Comparison of ENCODE assay signal across 8 cellular contexts in the genomic region with DNA sequence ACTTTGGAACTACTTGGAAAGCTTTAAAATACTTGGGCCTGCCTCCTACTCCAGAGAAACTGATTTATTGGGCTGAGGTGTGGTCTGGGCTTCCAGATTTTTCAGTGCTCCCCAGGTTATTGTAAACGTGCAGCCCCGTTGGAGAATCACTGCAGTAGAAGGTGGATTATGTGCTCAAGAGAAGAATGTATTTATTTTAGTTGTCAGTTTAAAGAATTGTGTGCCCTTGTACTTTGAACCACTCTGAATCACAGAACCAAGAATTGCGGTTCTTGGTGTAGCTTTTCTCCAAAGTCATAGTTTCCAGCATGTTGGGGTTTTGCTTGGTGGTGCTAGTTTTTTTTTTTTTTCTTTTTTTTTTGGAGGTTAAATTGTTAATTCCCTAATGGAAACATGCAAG. TPM values are rescaled to one million over a fixed set of nuclear protein-coding genes. Genes with fewer than 3 reads are reported as not detected.
DNase-seq lines count a peak whose midpoint lies in the region; ATAC-seq and TF ChIP-seq lines count a peak whose summit lies in the region.

No MANE protein-coding gene starts in this region.

- WGBS in adrenal gland, 4 donors = 16 to 26% (median 20%) methylated on average over 3 of the region's 3 CpGs

- TF ChIP-seq CTCF in BE2C (IDR thresholded peaks at IDR 0.05; ENCODE audit: low read depth, low read length) (no peak), neural cell (IDR thresholded peaks at IDR 0.05; ENCODE audit: poor library complexity, severe bottlenecking) (no peak), adrenal gland (IDR thresholded peaks at IDR 0.05) (no peak)

- H4K20me1 ChIP-seq in Karpas-422 (ENCODE audit: insufficient read depth, low read depth, low read length) (peaks cover 3% of the 10 kb centered on the region; the same call in 1 of the 2 replicates), neural cell (ENCODE audit: insufficient read depth) (no peaks in the 10 kb centered on the region)

- ATAC-seq in HG03039 (IDR thresholded peaks at IDR 0.05; ENCODE audit: unreplicated experiment) = no peak

- H3F3A ChIP-seq in neural cell (ENCODE audit: insufficient read depth, low read length, poor library complexity, severe bottlenecking) = no peaks in the 10 kb centered on the region

- peaks cover 4% of the 10 kb centered on the region; the same call in 1 of the 2 replicates for H3K36me3 ChIP-seq in BE2C
- H3K36me3 ChIP-seq in Karpas-422 (ENCODE audit: insufficient read depth, low read length) = peaks cover 20% of the 10 kb centered on the region
- H3K36me3 ChIP-seq in duodenal mucosa (ENCODE audit: control insufficient read depth in 1 of 2, insufficient read depth in 2 of 2, low read length in 2 of 2) = peaks cover 17 to 24% of the 10 kb centered on the region in 2 donors
- H3K36me3 ChIP-seq in neural cell (ENCODE audit: insufficient read depth, low read length) = peaks cover 4% of the 10 kb centered on the region
- peaks cover 0 to 17% of the 10 kb centered on the region in 2 donors for H3K36me3 ChIP-seq in adrenal gland (replicated peaks in 1 of 2)

- H3K4me1 ChIP-seq in BE2C = no peaks in the 10 kb centered on the region
- peaks cover 32% of the 10 kb centered on the region for H3K4me1 ChIP-seq in Karpas-422 (ENCODE audit: low read length)
- peaks cover 19 to 23% of the 10 kb centered on the region in 2 donors for H3K4me1 ChIP-seq in duodenal mucosa (ENCODE audit: control insufficient read depth in 1 of 2, insufficient read depth in 2 of 2, low read length in 2 of 2)
- H3K4me1 ChIP-seq in adrenal gland (replicated peaks in 1 of 2) = peaks cover 14 to 38% of the 10 kb centered on the region in 2 donors

- TF ChIP-seq POLR2A in adrenal gland (IDR thresholded peaks at IDR 0.05) = no peak

- H3K9me3 ChIP-seq in BE2C (no peaks in the 10 kb centered on the region), Karpas-422 (ENCODE audit: low read length) (peaks cover 5% of the 10 kb centered on the region), duodenal mucosa (ENCODE audit: control insufficient read depth in 1 of 2, low read length in 2 of 2) (peaks cover 7 to 9% of the 10 kb centered on the region in 2 donors), neural cell (ENCODE audit: low read length) (no peaks in the 10 kb centered on the region), adrenal gland (replicated peaks in 1 of 3) (peaks cover 0 to 5% (median 0%) of the 10 kb centered on the region in 3 donors)

- H2AFZ ChIP-seq in Karpas-422 (ENCODE audit: low read length) = no peak overlapping the region
- no peak overlapping the region for H2AFZ ChIP-seq in neural cell (ENCODE audit: low read depth, low read length)

- DNase-seq in BE2C = no peak
- DNase-seq in Karpas-422 = no peak
- no peak for DNase-seq in mucosa of gallbladder (ENCODE audit: low spot score)
- no peak for DNase-seq in adrenal gland
- DNase-seq in stimulated activated CD4-positive, alpha-beta T cell treated with anti-CD3 and anti-CD28 coated beads, Interleukin-4, amount 100 ng/mL, for 1 hour = no peak

- TF ChIP-seq EP300 in neural cell (conservative IDR thresholded peaks at IDR 0.05; ENCODE audit: poor library complexity, severe bottlenecking) = no peak

- H3K4me2 ChIP-seq in Karpas-422 (ENCODE audit: low read depth, low read length, poor library complexity, severe bottlenecking) (peak overlapping the region; percentile 78), neural cell (ENCODE audit: low read length) (peak overlapping the region; percentile 89)

- H3K4me3 ChIP-seq in BE2C (ENCODE audit: low read depth, low read length) = peak overlapping the region; percentile 87
- H3K4me3 ChIP-seq in Karpas-422 (ENCODE audit: low read length) = peak overlapping the region; percentile 95
- H3K4me3 ChIP-seq in duodenal mucosa (ENCODE audit: low read depth in 1 of 2, low read length in 2 of 2) = peak overlapping the region; percentile 90 to 97
- H3K4me3 ChIP-seq in neural cell (ENCODE audit: low read length) = peak overlapping the region; percentile 88
- peak overlapping the region in 1 of 4 donors; percentile 99 for H3K4me3 ChIP-seq in adrenal gland

- intact Hi-C loops in adrenal gland (cut with DNase I) = no loop called here

- TF ChIP-seq RAD21 in neural cell (conservative IDR thresholded peaks at IDR 0.05) = no peak

- H3K27me3 ChIP-seq in BE2C (no peaks in the 10 kb centered on the region), Karpas-422 (ENCODE audit: low read length) (no peaks in the 10 kb centered on the region), duodenal mucosa (ENCODE audit: control insufficient read depth in 1 of 2, insufficient read depth in 2 of 2, low read length in 2 of 2) (no peaks in the 10 kb centered on the region), neural cell (ENCODE audit: insufficient read depth, low read depth, low read length) (no peaks in the 10 kb centered on the region), adrenal gland (no peaks in the 10 kb centered on the region)

- peak overlapping the region; percentile 76; the same call in 1 of the 2 replicates for H3K27ac ChIP-seq in Karpas-422 (ENCODE audit: low read length)
- no peak overlapping the region for H3K27ac ChIP-seq in duodenal mucosa (ENCODE audit: low read depth, low read length)
- H3K27ac ChIP-seq in neural cell (ENCODE audit: low read length) = no peak overlapping the region
- peak overlapping the region in 2 of 5 donors; percentile 89 to 98 for H3K27ac ChIP-seq in adrenal gland

- H3K9ac ChIP-seq in Karpas-422 (ENCODE audit: low read length) (peak overlapping the region; percentile 97), duodenal mucosa (ENCODE audit: low read depth in 1 of 2, low read length in 2 of 2) (peak overlapping the region; percentile 80 to 92), neural cell (ENCODE audit: low read length) (peak overlapping the region; percentile 62)

- H3K79me2 ChIP-seq in Karpas-422 (ENCODE audit: low read length) (peaks cover 55% of the 10 kb centered on the region), neural cell (replicated peaks; ENCODE audit: insufficient read depth, low read length) (peaks cover 15% of the 10 kb centered on the region)

- H3K9me2 ChIP-seq in Karpas-422 (replicated peaks; ENCODE audit: insufficient read depth, low read length) (no peaks in the 10 kb centered on the region), neural cell (ENCODE audit: insufficient read depth, low read length) (no peaks in the 10 kb centered on the region)

TF ChIP-seq in neural cell, 6 proteins besides CTCF, POLR2A, EP300 and RAD21:
- TF ChIP-seq MXI1 (conservative IDR thresholded peaks at IDR 0.05; ENCODE audit: poor library complexity, severe bottlenecking) = no peak
- TF ChIP-seq EZH2 (IDR thresholded peaks at IDR 0.05; ENCODE audit: borderline replicate concordance, insufficient read depth, low read length, poor library complexity, severe bottlenecking) = no peak
- no peak for TF ChIP-seq POLR2AphosphoS5 (IDR thresholded peaks at IDR 0.05)
- no peak for TF ChIP-seq TAF1 (IDR thresholded peaks at IDR 0.05; ENCODE audit: low read depth)
- no peak for TF ChIP-seq SMC3 (conservative IDR thresholded peaks at IDR 0.05; ENCODE audit: poor library complexity)
- TF ChIP-seq, protein P1, sequence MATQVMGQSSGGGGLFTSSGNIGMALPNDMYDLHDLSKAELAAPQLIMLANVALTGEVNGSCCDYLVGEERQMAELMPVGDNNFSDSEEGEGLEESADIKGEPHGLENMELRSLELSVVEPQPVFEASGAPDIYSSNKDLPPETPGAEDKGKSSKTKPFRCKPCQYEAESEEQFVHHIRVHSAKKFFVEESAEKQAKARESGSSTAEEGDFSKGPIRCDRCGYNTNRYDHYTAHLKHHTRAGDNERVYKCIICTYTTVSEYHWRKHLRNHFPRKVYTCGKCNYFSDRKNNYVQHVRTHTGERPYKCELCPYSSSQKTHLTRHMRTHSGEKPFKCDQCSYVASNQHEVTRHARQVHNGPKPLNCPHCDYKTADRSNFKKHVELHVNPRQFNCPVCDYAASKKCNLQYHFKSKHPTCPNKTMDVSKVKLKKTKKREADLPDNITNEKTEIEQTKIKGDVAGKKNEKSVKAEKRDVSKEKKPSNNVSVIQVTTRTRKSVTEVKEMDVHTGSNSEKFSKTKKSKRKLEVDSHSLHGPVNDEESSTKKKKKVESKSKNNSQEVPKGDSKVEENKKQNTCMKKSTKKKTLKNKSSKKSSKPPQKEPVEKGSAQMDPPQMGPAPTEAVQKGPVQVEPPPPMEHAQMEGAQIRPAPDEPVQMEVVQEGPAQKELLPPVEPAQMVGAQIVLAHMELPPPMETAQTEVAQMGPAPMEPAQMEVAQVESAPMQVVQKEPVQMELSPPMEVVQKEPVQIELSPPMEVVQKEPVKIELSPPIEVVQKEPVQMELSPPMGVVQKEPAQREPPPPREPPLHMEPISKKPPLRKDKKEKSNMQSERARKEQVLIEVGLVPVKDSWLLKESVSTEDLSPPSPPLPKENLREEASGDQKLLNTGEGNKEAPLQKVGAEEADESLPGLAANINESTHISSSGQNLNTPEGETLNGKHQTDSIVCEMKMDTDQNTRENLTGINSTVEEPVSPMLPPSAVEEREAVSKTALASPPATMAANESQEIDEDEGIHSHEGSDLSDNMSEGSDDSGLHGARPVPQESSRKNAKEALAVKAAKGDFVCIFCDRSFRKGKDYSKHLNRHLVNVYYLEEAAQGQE (IDR thresholded peaks at IDR 0.05; ENCODE audit: borderline replicate concordance) = no peak

RNA-seq across cellular contexts. Expression of a gene that starts 1.6 kb away (rescaled TPM):
- 15.8 TPM for polyA plus RNA-seq in BE2C (2012; ENCODE audit: insufficient read depth, insufficient read length, low read depth)
- 17.6 and 20.8 TPM in 2 replicates for total RNA-seq in Karpas-422 (2014; rRNA removed; shearing (Covaris generic); ENCODE audit: low replicate concordance)
- polyA plus RNA-seq in neural cell (22.1 and 24.5 TPM in 2 replicates), adrenal gland (10 to 100 TPM; 14.9 to 22.6 (median 16.7) TPM)
- 30.4 and 37.6 TPM in 2 replicates for polyA minus RNA-seq in neural cell
- total RNA-seq in mucosa of gallbladder (39.1 TPM), adrenal gland (10 to 100 TPM; 17.3 to 34.8 (median 26.7) TPM)

RNA-seq across cellular contexts. Expression of a gene that starts 42.9 kb away (rescaled TPM):
- not detected for polyA plus RNA-seq in BE2C (2012; ENCODE audit: insufficient read depth, insufficient read length, low read depth)
- 1.1 TPM in 1 of 2 replicates, not detected in the other for total RNA-seq in Karpas-422 (2014; rRNA removed; shearing (Covaris generic); ENCODE audit: low replicate concordance)
- polyA plus RNA-seq in neural cell = 2.8 TPM in 1 of 2 replicates, not detected in the other
- polyA minus RNA-seq in neural cell = not detected in 2 replicates
- total RNA-seq in mucosa of gallbladder = 2.2 TPM
- under 1 TPM in 2 of 8 donors, not detected in 6; 0.70 to 0.97 TPM for total RNA-seq in adrenal gland
- polyA plus RNA-seq in adrenal gland = 1 to 10 TPM in 2 of 3 donors, not detected in 1; 1.1 to 2.2 TPM
